9 cellular contexts compared by ENCODE assay signal in genomic region chr1:29912413-29912812, GRCh38.
A peak's percentile ranks its signal among the peaks of the same experiment; 100 is the strongest.
DNase-seq lines count a peak whose midpoint lies in the region; FAIRE-seq and TF ChIP-seq lines count a peak whose summit lies in the region.
"Had no signal": no experiment of that assay in that cellular context is flagged by ENCODE, and none has a peak within 500 bp of the region (broad histone marks: within the 10 kb centered on the region; RNA-seq: fewer than 3 reads in every experiment).

No MANE protein-coding gene starts in this region.

- no peak overlapping the region for H3K9ac ChIP-seq in kidney (ENCODE audit: low read length in 2 of 2)

- no peaks in the 10 kb centered on the region for H3K36me3 ChIP-seq in kidney (ENCODE audit: control insufficient read depth in 1 of 2, insufficient read depth in 2 of 2, low read length in 2 of 2)
- no peaks in the 10 kb centered on the region for H3K36me3 ChIP-seq in ascending aorta

- TF ChIP-seq CTCF in HL-60 (IDR thresholded peaks at IDR 0.05; ENCODE audit: insufficient read depth, low read length) (peak; percentile 8), kidney (IDR thresholded peaks at IDR 0.05; ENCODE audit: borderline replicate concordance, extremely low read depth, insufficient read depth) (peak; percentile 25), ascending aorta (IDR thresholded peaks at IDR 0.05) (no peak)

- no peaks in the 10 kb centered on the region for H3K27me3 ChIP-seq in HL-60 (ENCODE audit: insufficient read depth, poor library complexity, severe bottlenecking)
- H3K27me3 ChIP-seq in ascending aorta = no peaks in the 10 kb centered on the region

- POLR2A ChIA-PET in HEK293T (lab: Yijun Ruan, JAX) = no interaction called here

- H3K27ac ChIP-seq in HL-60 (replicated peaks) = no peak overlapping the region
- no peak overlapping the region for H3K27ac ChIP-seq in kidney (ENCODE audit: low read depth in 2 of 2, low read length in 2 of 2)
- H3K27ac ChIP-seq in ascending aorta = no peak overlapping the region

- H3K4me1 ChIP-seq in kidney (ENCODE audit: control insufficient read depth in 1 of 2, insufficient read depth in 1 of 2, low read depth in 1 of 2, low read length in 2 of 2) (no peaks in the 10 kb centered on the region), ascending aorta (no peaks in the 10 kb centered on the region)

- intact Hi-C loops in kidney (cut with DNase I) (no loop called here), ascending aorta (cut with DNase I) (loop anchor here (2.0 kb wide), 1 partner anchor 174 kb away; no protein-coding TSS in a partner anchor)

- FAIRE-seq in kidney (lab: Jason Lieb, UNC) = no peak

- CTCF ChIA-PET in HEK293T (lab: Yijun Ruan, JAX) = no interaction called here

- DNase-seq in CD1c-positive myeloid dendritic cell (ENCODE audit: extremely low spot score) (peak; percentile 18), HL-60 (ENCODE audit: low read depth in 1 of 2, low spot score in 1 of 2) (no peak), UCSD-AML1 (lab: John Stamatoyannopoulos, UW; ENCODE audit: unreplicated experiment) (peak; percentile 23), kidney (no peak), hypothalamus (lab: John Stamatoyannopoulos, UW) (no peak), HEK293T (ENCODE audit: extremely low spot score) (no peak), SKM-1 treated with dmso at 0.1 percent for 144 hours (lab: John Stamatoyannopoulos, UW; ENCODE audit: unreplicated experiment) (no peak), ascending aorta (ENCODE audit: low spot score in 2 of 2) (no peak)
- DNase-seq: NCI-H1436 treated with DMSO at 0.1 percent for 48 hours had no signal

- H3K4me3 ChIP-seq in HL-60 (replicated peaks; ENCODE audit: insufficient read depth, low read length) = no peak overlapping the region
- no peak overlapping the region for H3K4me3 ChIP-seq in kidney (ENCODE audit: low read length in 2 of 2)
- no peak overlapping the region for H3K4me3 ChIP-seq in ascending aorta

- H3K9me3 ChIP-seq in kidney (ENCODE audit: control insufficient read depth in 1 of 2, low read length in 2 of 2) = no peaks in the 10 kb centered on the region
- no peaks in the 10 kb centered on the region for H3K9me3 ChIP-seq in ascending aorta

TF ChIP-seq in HEK293T, 16 proteins besides CTCF, POLR2A, EP300 and RAD21:
- TF ChIP-seq ELF4 (IDR thresholded peaks at IDR 0.05) = no peak
- TF ChIP-seq FOXA1 (IDR thresholded peaks at IDR 0.05) = no peak
- TF ChIP-seq FOXK2 (IDR thresholded peaks at IDR 0.05) = no peak
- no peak for TF ChIP-seq NFRKB (IDR thresholded peaks at IDR 0.05)
- TF ChIP-seq HDGF (IDR thresholded peaks at IDR 0.05; ENCODE audit: borderline replicate concordance) = no peak
- TF ChIP-seq SP1 (IDR thresholded peaks at IDR 0.05) = no peak
- no peak for TF ChIP-seq ARNT (IDR thresholded peaks at IDR 0.05)
- TF ChIP-seq SUZ12 (IDR thresholded peaks at IDR 0.05) = no peak
- no peak for TF ChIP-seq L3MBTL2 (conservative IDR thresholded peaks at IDR 0.05)
TF ChIP-seq in HEK293T: peak in this region for 0.

Comparison
In these comparisons a context has a peak if more than half of its experiments do, and no peak if none do; other contexts are left out.
1. DNase-seq: peak in CD1c-positive myeloid dendritic cell (single experiment) and UCSD-AML1 (single experiment); none in HL-60 (0 of 2), kidney (single experiment), hypothalamus (0 of 51), HEK293T (single experiment), SKM-1 treated with dmso at 0.1 percent for 144 hours (single experiment) and ascending aorta (0 of 2).
2. CTCF ChIP-seq: peak in HL-60 (single experiment) and kidney (single experiment); none in ascending aorta (0 of 3).